Comparison of ENCODE assay signal across 8 cellular contexts in the genomic region with DNA sequence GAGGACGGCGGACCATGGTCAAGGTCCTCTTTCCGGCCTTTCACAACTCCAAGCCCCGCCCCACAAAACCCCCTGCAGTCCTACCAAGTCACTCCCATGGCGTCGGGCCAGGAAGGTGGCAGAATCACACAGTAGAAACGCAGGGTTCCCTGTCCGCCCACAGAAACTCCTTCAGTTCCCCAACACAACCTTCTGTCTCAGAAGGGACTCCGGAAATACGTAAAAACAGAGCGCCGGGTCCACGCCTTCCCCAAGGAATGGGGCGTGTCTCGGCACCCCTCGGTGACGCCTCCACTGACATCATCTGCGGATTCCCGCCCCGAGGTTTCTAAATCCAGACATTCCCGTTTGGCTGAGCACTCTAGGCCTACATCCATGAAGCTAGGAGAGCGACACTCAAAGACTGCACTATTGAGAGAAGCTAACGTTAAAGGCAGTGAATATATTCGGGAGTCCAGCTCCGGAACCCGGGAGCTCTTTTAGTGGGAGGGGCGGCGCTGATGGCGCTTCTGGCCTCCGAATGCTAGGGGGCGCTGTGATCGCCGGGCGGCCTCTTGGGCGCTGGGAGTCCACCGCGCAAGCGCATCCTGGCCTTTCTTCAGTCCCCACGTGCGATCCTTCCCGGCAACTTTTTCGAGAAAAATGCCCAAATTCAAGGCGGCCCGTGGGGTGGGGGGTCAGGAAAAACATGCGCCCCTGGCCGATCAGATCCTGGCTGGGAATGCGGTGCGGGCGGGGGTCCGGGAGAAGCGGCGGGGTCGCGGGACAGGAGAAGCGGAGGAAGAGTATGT. TPM values are rescaled to one million over a fixed set of nuclear protein-coding genes. Genes with fewer than 3 reads are reported as not detected.
DNase-seq lines count a peak whose midpoint lies in the region; ATAC-seq and TF ChIP-seq lines count a peak whose summit lies in the region.

A gene with protein sequence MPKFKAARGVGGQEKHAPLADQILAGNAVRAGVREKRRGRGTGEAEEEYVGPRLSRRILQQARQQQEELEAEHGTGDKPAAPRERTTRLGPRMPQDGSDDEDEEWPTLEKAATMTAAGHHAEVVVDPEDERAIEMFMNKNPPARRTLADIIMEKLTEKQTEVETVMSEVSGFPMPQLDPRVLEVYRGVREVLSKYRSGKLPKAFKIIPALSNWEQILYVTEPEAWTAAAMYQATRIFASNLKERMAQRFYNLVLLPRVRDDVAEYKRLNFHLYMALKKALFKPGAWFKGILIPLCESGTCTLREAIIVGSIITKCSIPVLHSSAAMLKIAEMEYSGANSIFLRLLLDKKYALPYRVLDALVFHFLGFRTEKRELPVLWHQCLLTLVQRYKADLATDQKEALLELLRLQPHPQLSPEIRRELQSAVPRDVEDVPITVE (plus strand): TSS at position 579 of the 791 bp plus-strand sequence. CDS start 64 bp downstream, at position 643.
A gene with protein sequence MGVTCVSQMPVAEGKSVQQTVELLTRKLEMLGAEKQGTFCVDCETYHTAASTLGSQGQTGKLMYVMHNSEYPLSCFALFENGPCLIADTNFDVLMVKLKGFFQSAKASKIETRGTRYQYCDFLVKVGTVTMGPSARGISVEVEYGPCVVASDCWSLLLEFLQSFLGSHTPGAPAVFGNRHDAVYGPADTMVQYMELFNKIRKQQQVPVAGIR (minus strand): TSS at position 219 of the 791 bp plus-strand sequence. CDS start 121 bp downstream, at position 98.

- DNase-seq in GM10266 (ENCODE audit: extremely low spot score): peak; percentile 91
- DNase-seq in NB4 (ENCODE audit: low read depth): peak; percentile 99
- DNase-seq in SK-N-MC (ENCODE audit: low read depth, low spot score): peak; percentile 80
- peak; percentile 93 for DNase-seq in activated naive CD4-positive, alpha-beta T cell treated with anti-CD3 and anti-CD28 coated beads, Interleukin-2, amount 50 U/mL, for 16 hours
- DNase-seq in globus pallidus (ENCODE audit: low spot score): peak; percentile 95
- DNase-seq in occipital lobe (lab: John Stamatoyannopoulos, UW): peak; percentile 94
- peak; percentile 97 for DNase-seq in testis

- H3K27ac ChIP-seq in SK-N-MC (peak within 1 kb of the TSS; percentile 96), testis (peak within 1 kb of the TSS; percentile 95 to 96)

- peaks cover 24% of the 10 kb centered on the region for H3K4me1 ChIP-seq in testis

- no peaks in the 10 kb centered on the region for H3K27me3 ChIP-seq in testis

- H3K9me3 ChIP-seq in SK-N-MC (ENCODE audit: low read depth, low read length): no peaks in the 10 kb centered on the region
- H3K9me3 ChIP-seq in testis: no peaks in the 10 kb centered on the region

- peak within 1 kb of the TSS; percentile 90 for H3K4me3 ChIP-seq in NB4 (ENCODE audit: low read depth, low read length)
- peak within 1 kb of the TSS; percentile 84 for H3K4me3 ChIP-seq in SK-N-MC
- H3K4me3 ChIP-seq in testis: peak within 1 kb of the TSS; percentile 66 to 83

- peak; percentile 86 for ATAC-seq in HG02571 (IDR thresholded peaks at IDR 0.05; ENCODE audit: unreplicated experiment)

- H3K36me3 ChIP-seq in SK-N-MC (ENCODE audit: insufficient read depth, low read length): peaks cover 36% of the 10 kb centered on the region
- H3K36me3 ChIP-seq in testis (ENCODE audit: low read depth, missing control alignments): no peaks in the 10 kb centered on the region

- intact Hi-C loops in testis (cut with DNase I; ENCODE audit: low total_unique reads): loop anchor here (5.0 kb wide), 1 partner anchor 134 kb away; a partner anchor contains a TSS

- peak; percentile 47 for TF ChIP-seq POLR2A in NB4 (IDR thresholded peaks at IDR 0.05; ENCODE audit: extremely low read depth, insufficient read length)
- TF ChIP-seq POLR2A in testis (IDR thresholded peaks at IDR 0.05): no peak

- WGBS in testis, 2 donors: 0% methylated on average over 30 to 55 of the region's 55 CpGs

- TF ChIP-seq CTCF in GM10266 (IDR thresholded peaks at IDR 0.05; ENCODE audit: control insufficient read depth, insufficient read depth, low read depth, missing control alignments): peak; percentile 88
- TF ChIP-seq CTCF in NB4 (IDR thresholded peaks at IDR 0.05; ENCODE audit: low read depth, low read length): peak; percentile 80
- peak; percentile 98 for TF ChIP-seq CTCF in testis (IDR thresholded peaks at IDR 0.05)

- H3K9ac ChIP-seq in SK-N-MC (ENCODE audit: insufficient read length): peak within 1 kb of the TSS; percentile 96

RNA-seq across cellular contexts. Expression of the first gene that starts in this region (rescaled TPM):
- total RNA-seq in occipital lobe (14.0 TPM), testis (10 to 100 TPM; 13.7 to 18.7 TPM)
- 20.5 TPM for polyA plus RNA-seq in testis (ENCODE audit: insufficient read depth, low read depth, low replicate concordance)

RNA-seq across cellular contexts. Expression of the second gene that starts in this region (rescaled TPM):
- total RNA-seq in occipital lobe (15.9 TPM), testis (10 to 100 TPM; 25.1 TPM)
- 15.9 TPM for polyA plus RNA-seq in testis (ENCODE audit: insufficient read depth, low read depth, low replicate concordance)

Comparison
In these comparisons a context has a peak if more than half of its experiments do, and no peak if none do; other contexts are left out.
1. Peak in every context shown above with its lines: DNase-seq, ATAC-seq, H3K4me3 ChIP-seq and H3K27ac ChIP-seq.